ENCODE assay signal across 7 cellular contexts in the genomic region with DNA sequence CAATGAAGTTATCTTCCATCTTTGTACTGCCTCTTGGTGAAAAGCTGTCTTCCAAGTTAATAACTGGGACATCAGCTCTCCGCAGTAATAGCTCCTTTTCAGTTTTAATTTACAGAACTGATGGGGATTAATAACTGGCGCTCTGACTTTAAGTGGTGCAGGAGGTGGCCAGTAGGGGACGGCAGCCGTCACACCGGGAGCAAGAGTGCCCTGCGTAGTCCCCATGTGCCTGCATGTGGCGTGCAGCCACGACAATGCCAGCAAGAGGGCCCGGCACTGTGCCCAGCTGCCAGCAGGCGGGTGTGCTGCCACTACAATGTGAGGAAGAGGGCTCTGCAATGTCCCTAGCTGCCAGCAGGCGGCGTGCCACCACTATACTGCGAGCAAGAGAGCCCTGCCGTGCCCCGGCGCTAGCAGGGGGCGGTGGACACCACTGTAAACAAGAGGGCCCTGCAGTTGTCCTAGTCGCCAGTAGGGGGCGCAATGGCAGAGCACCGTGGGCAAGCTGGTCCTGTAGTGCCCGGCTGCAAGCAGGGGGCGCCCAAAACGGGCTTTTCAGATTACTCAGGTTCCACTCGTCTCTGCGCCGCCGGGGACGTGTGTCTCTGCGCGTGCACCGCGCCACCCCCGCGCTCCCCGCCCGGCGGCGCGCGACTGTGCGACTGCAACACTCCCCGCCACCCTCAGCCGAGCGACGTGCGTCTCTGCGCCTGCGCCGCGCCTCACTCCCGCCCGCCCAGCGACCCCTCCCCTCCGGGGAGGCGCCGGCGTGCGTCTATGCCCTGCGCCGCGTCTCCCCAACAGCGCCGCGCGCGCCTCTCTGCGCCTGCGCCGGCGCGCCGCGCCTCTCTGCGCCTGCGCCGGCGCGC. TPM values are rescaled to one million over a fixed set of nuclear protein-coding genes. Genes with fewer than 3 reads are reported as not detected.
DNase-seq lines count a peak whose midpoint lies in the region; ATAC-seq and TF ChIP-seq lines count a peak whose summit lies in the region.
"Not testable (repeated sequence)": the region's sequence is repeated elsewhere in the genome, so short reads cannot be mapped to it uniquely, and the experiment has no call there.

No MANE protein-coding gene starts in this region.

- DNase-seq in SK-N-SH; activated CD8-positive, alpha-beta T cell treated with anti-CD3 and anti-CD28 coated beads, Interleukin-2, amount 10 ng/mL, durations not matched to agents 7 days and 5 days; naive B cell: not testable (repeated sequence)
- DNase-seq in central memory CD8-positive, alpha-beta T cell (ENCODE audit: low spot score in 2 of 2), result peak in 1 of 2 donors; percentile 21
- peak in 2 of 3 donors; percentile 37 to 53 for DNase-seq in right cardiac atrium
- DNase-seq in testis, result peak; percentile 81

- H3K27me3 Mint-ChIP-seq in activated CD8-positive, alpha-beta T cell treated with anti-CD3 and anti-CD28 coated beads, Interleukin-2, amount 10 ng/mL, durations not matched to agents 7 days and 5 days (ENCODE audit: low read depth); central memory CD8-positive, alpha-beta T cell; naive B cell: not testable (repeated sequence)

- not testable (repeated sequence) for H3K9me3 ChIP-seq in SK-N-SH; right cardiac atrium (ENCODE audit: control insufficient read depth, low read length); testis

- not testable (repeated sequence) for H3K36me3 ChIP-seq in SK-N-SH (replicated peaks in 1 of 2; ENCODE audit: control insufficient read depth in 1 of 2, insufficient read depth in 2 of 2, low read length in 1 of 2); testis (ENCODE audit: low read depth, missing control alignments)

- H3K4me3 Mint-ChIP-seq in activated CD8-positive, alpha-beta T cell treated with anti-CD3 and anti-CD28 coated beads, Interleukin-2, amount 10 ng/mL, durations not matched to agents 7 days and 5 days; central memory CD8-positive, alpha-beta T cell; naive B cell: not testable (repeated sequence)

- WGBS in SK-N-SH (ENCODE audit: low lambda C conversion rate), result 78% methylated on average over 43 of the region's 78 CpGs
- 73% methylated on average over 37 of the region's 78 CpGs for WGBS in right cardiac atrium
- 38 to 43% methylated on average over 9 to 27 of the region's 78 CpGs for WGBS in testis, 2 donors

- peak; percentile 47 for ATAC-seq in activated CD8-positive, alpha-beta T cell treated with anti-CD3 and anti-CD28 coated beads, Interleukin-2, amount 10 ng/mL, durations not matched to agents 7 days and 5 days
- peak; percentile 59 for ATAC-seq in central memory CD8-positive, alpha-beta T cell (replicated peaks; ENCODE audit: extremely low read depth, poor library complexity, severe bottlenecking)
- not testable (repeated sequence) for ATAC-seq in right cardiac atrium
- ATAC-seq in naive B cell (ENCODE audit: low read depth in 2 of 2), result peak; percentile 14 to 67

- H3K27ac ChIP-seq in SK-N-SH (ENCODE audit: low read depth in 2 of 2, low read length in 1 of 2); right cardiac atrium (ENCODE audit: low read length): not testable (repeated sequence)
- peak overlapping the region in 1 of 2 donors; percentile 41 for H3K27ac ChIP-seq in testis

- not testable (repeated sequence) for H3K79me2 ChIP-seq in SK-N-SH (ENCODE audit: insufficient read depth)

- H2AFZ ChIP-seq in SK-N-SH (ENCODE audit: low read depth), result not testable (repeated sequence)

- H3K4me1 ChIP-seq in SK-N-SH (ENCODE audit: control insufficient read depth in 1 of 2, insufficient read depth in 2 of 2, low read depth in 1 of 2, low read length in 1 of 2); right cardiac atrium (ENCODE audit: control insufficient read depth, insufficient read depth, low read length); testis: not testable (repeated sequence)

- not testable (repeated sequence) for H3K9me2 ChIP-seq in SK-N-SH

- H3K27me3 ChIP-seq in SK-N-SH (ENCODE audit: insufficient read depth); right cardiac atrium (ENCODE audit: control insufficient read depth, insufficient read depth); testis: not testable (repeated sequence)

- intact Hi-C loops in right cardiac atrium (cut with DNase I); testis (cut with DNase I; ENCODE audit: low total_unique reads): not testable (repeated sequence)

- H3K9me3 Mint-ChIP-seq in activated CD8-positive, alpha-beta T cell treated with anti-CD3 and anti-CD28 coated beads, Interleukin-2, amount 10 ng/mL, durations not matched to agents 7 days and 5 days (ENCODE audit: insufficient read depth); central memory CD8-positive, alpha-beta T cell; naive B cell: not testable (repeated sequence)

- H3K4me2 ChIP-seq in SK-N-SH, result not testable (repeated sequence)

- TF ChIP-seq CTCF in SK-N-SH (IDR thresholded peaks at IDR 0.05); testis (IDR thresholded peaks at IDR 0.05): not testable (repeated sequence)

- not testable (repeated sequence) for H3K9ac ChIP-seq in SK-N-SH

- not testable (repeated sequence) for TF ChIP-seq EP300 in SK-N-SH (IDR thresholded peaks at IDR 0.05; ENCODE audit: borderline replicate concordance in 1 of 2, low read depth in 1 of 2, low read length in 1 of 2)

- not testable (repeated sequence) for H4K20me1 ChIP-seq in SK-N-SH (ENCODE audit: insufficient read depth)

- not testable (repeated sequence) for H3F3A ChIP-seq in SK-N-SH (replicated peaks; ENCODE audit: insufficient read depth)

- not testable (repeated sequence) for H3K4me1 Mint-ChIP-seq in activated CD8-positive, alpha-beta T cell treated with anti-CD3 and anti-CD28 coated beads, Interleukin-2, amount 10 ng/mL, durations not matched to agents 7 days and 5 days (ENCODE audit: low read depth); central memory CD8-positive, alpha-beta T cell; naive B cell

- TF ChIP-seq POLR2A in testis (IDR thresholded peaks at IDR 0.05), result not testable (repeated sequence)

- not testable (repeated sequence) for TF ChIP-seq RAD21 in SK-N-SH (IDR thresholded peaks at IDR 0.05; ENCODE audit: low read length)

- CTCF ChIA-PET in SK-N-SH (lab: Yijun Ruan, JAX); activated CD8-positive, alpha-beta T cell treated with anti-CD3 and anti-CD28 coated beads, Interleukin-2, amount 10 ng/mL, durations not matched to agents 7 days and 5 days (lab: Charles Lee): not testable (repeated sequence)

- peak overlapping the region; percentile 60; the same call in 1 of the 2 replicates for H3K4me3 ChIP-seq in GM08714 (ENCODE audit: low read length)
- H3K4me3 ChIP-seq in SK-N-SH (ENCODE audit: low read depth in 2 of 2, low read length in 1 of 2); right cardiac atrium (ENCODE audit: low read length); testis: not testable (repeated sequence)

- H3K27ac Mint-ChIP-seq in activated CD8-positive, alpha-beta T cell treated with anti-CD3 and anti-CD28 coated beads, Interleukin-2, amount 10 ng/mL, durations not matched to agents 7 days and 5 days; central memory CD8-positive, alpha-beta T cell (ENCODE audit: low read depth); naive B cell: not testable (repeated sequence)

- POLR2A ChIA-PET in SK-N-SH (lab: Yijun Ruan, JAX); activated CD8-positive, alpha-beta T cell treated with anti-CD3 and anti-CD28 coated beads, Interleukin-2, amount 10 ng/mL, durations not matched to agents 7 days and 5 days (lab: Charles Lee): not testable (repeated sequence)

- H3K36me3 Mint-ChIP-seq in activated CD8-positive, alpha-beta T cell treated with anti-CD3 and anti-CD28 coated beads, Interleukin-2, amount 10 ng/mL, durations not matched to agents 7 days and 5 days (ENCODE audit: low read depth); central memory CD8-positive, alpha-beta T cell (ENCODE audit: insufficient read depth); naive B cell: not testable (repeated sequence)

TF ChIP-seq in SK-N-SH, 30 proteins besides CTCF, POLR2A, EP300 and RAD21:
- peak; percentile 36; the same call in 1 of the 2 replicates for TF ChIP-seq NRF1 (IDR thresholded peaks at IDR 0.05; ENCODE audit: low read depth, low read length)

RNA-seq across cellular contexts. Expression of gene PGBD2, which starts 38.3 kb away (rescaled TPM):
- polyA plus RNA-seq in SK-N-SH (2012; rRNA removed) (6.4 and 9.9 TPM in 2 replicates), right cardiac atrium (2.9 TPM), naive B cell (ENCODE audit: low read depth in 6 of 6) (10 to 100 TPM in 5 of 6 donors, 1 to 10 TPM in 1; 9.1 to 23.2 (median 17.7) TPM), testis (ENCODE audit: insufficient read depth, low read depth, low replicate concordance) (18.8 TPM)
- polyA plus RNA-seq in SK-N-SH (2012; cell fraction: cytosol; rRNA removed), result 6.4 and 7.2 TPM in 2 replicates
- polyA plus RNA-seq in SK-N-SH (2012; cell fraction: nucleus; rRNA removed), result 18.4 and 20.4 TPM in 2 replicates
- total RNA-seq in activated CD8-positive, alpha-beta T cell treated with anti-CD3 and anti-CD28 coated beads, Interleukin-2, amount 10 ng/mL, durations not matched to agents 7 days and 5 days, result 1 to 10 TPM; 6.3 to 6.7 TPM
- total RNA-seq in right cardiac atrium (1 to 10 TPM; 2.6 to 3.8 (median 2.7) TPM), testis (10 to 100 TPM; 12.2 to 13.5 TPM)
